2 cellular contexts compared by ENCODE assay signal in genomic region chr15:93070136-93070535, GRCh38.
TF ChIP-seq lines count a peak whose summit lies in the region.

No MANE protein-coding gene starts in this region.

TF ChIP-seq in HEK293, 187 proteins besides CTCF, POLR2A, EP300 and RAD21:
- TF ChIP-seq PRDM10 (tag by site-specific recombination; IDR thresholded peaks at IDR 0.05) (peak; percentile 40; the same call in 1 of the 2 replicates), ZNF600 (tag by site-specific recombination; IDR thresholded peaks at IDR 0.05) (peak; percentile 5; the same call in 1 of the 2 replicates), KLF16 (tag by site-specific recombination; IDR thresholded peaks at IDR 0.05) (no peak), SCRT1 (tag by site-specific recombination; IDR thresholded peaks at IDR 0.05; ENCODE audit: borderline replicate concordance) (no peak), ZSCAN30 (tag by site-specific recombination; IDR thresholded peaks at IDR 0.05) (no peak), ZNF214 (tag by site-specific recombination; IDR thresholded peaks at IDR 0.05; ENCODE audit: borderline replicate concordance) (no peak), PRDM4 (tag by site-specific recombination; IDR thresholded peaks at IDR 0.05) (0 out of 2 replicates have a peak, but pooled peaks have one; percentile 44), ZNF155 (tag by site-specific recombination; IDR thresholded peaks at IDR 0.05) (no peak), ZNF10 (tag by site-specific recombination; IDR thresholded peaks at IDR 0.05) (no peak)

TF ChIP-seq in WTC11, 78 proteins besides CTCF, POLR2A, EP300 and RAD21:
- TF ChIP-seq ZNF232 (CRISPR knock-in tag; IDR thresholded peaks at IDR 0.05) (no peak), KAT7 (CRISPR knock-in tag; IDR thresholded peaks at IDR 0.05; ENCODE audit: borderline replicate concordance) (no peak), SOX15 (CRISPR knock-in tag; IDR thresholded peaks at IDR 0.05) (no peak), ZNF416 (CRISPR knock-in tag; IDR thresholded peaks at IDR 0.05) (no peak), ZNF532 (CRISPR knock-in tag; IDR thresholded peaks at IDR 0.05; ENCODE audit: borderline replicate concordance) (no peak), ATF1 (CRISPR knock-in tag; IDR thresholded peaks at IDR 0.05) (no peak), CBFB (CRISPR knock-in tag; IDR thresholded peaks at IDR 0.05; ENCODE audit: low read depth) (no peak), GTF2I (CRISPR knock-in tag; conservative IDR thresholded peaks at IDR 0.05) (no peak), MAX (CRISPR knock-in tag; IDR thresholded peaks at IDR 0.05) (no peak), STAT6 (CRISPR knock-in tag; conservative IDR thresholded peaks at IDR 0.05; ENCODE audit: low read depth) (no peak), MYBL2 (CRISPR knock-in tag; IDR thresholded peaks at IDR 0.05) (no peak), E2F4 (CRISPR knock-in tag; IDR thresholded peaks at IDR 0.05; ENCODE audit: borderline replicate concordance, low read depth) (no peak), AR (CRISPR knock-in tag; IDR thresholded peaks at IDR 0.05) (no peak), OVOL2 (CRISPR knock-in tag; IDR thresholded peaks at IDR 0.05; ENCODE audit: borderline replicate concordance) (no peak)
